17 cellular contexts compared by ENCODE assay signal in genomic region chr1:66303646-66304045, GRCh38.
DNase-seq lines count a peak whose midpoint lies in the region; ATAC-seq and TF ChIP-seq lines count a peak whose summit lies in the region.
"Had no signal": no experiment of that assay in that cellular context is flagged by ENCODE, and none has a peak within 500 bp of the region (broad histone marks: within the 10 kb centered on the region; RNA-seq: fewer than 3 reads in every experiment).

No MANE protein-coding gene starts in this region.

- no peak overlapping the region for H2AFZ ChIP-seq in PC-3 (ENCODE audit: low read length)
- H2AFZ ChIP-seq: GM23248 had no signal

- H3K9me3 Mint-ChIP-seq in natural killer cell treated with Interleukin-12 subunit alpha and Interleukin-12 subunit beta and Interleukin-15 and Interleukin-18, amount 100 ng/mL, for 72 hours = peaks cover 4% of the 10 kb centered on the region
- H3K9me3 Mint-ChIP-seq in natural killer cell = no peaks in the 10 kb centered on the region
- H3K9me3 Mint-ChIP-seq: CD8-positive, alpha-beta T cell had no signal

- no peak overlapping the region for H3K4me3 Mint-ChIP-seq in natural killer cell treated with Interleukin-12 subunit alpha and Interleukin-12 subunit beta and Interleukin-15 and Interleukin-18, amount 100 ng/mL, for 72 hours
- no peak overlapping the region for H3K4me3 Mint-ChIP-seq in natural killer cell
- H3K4me3 Mint-ChIP-seq: B cell; CD8-positive, alpha-beta T cell had no signal

- H3K4me1 ChIP-seq in PC-3 (ENCODE audit: insufficient read depth, low read length) = no peaks in the 10 kb centered on the region; the same call in 1 of the 2 replicates
- peaks cover 16 to 40% (median 20%) of the 10 kb centered on the region in 3 donors for H3K4me1 ChIP-seq in skeletal muscle tissue (ENCODE audit: control insufficient read depth in 3 of 3, insufficient read depth in 3 of 3, low read length in 3 of 3)
- H3K4me1 ChIP-seq in mucosa of descending colon (ENCODE audit: low read depth) = peaks cover 6% of the 10 kb centered on the region
- H3K4me1 ChIP-seq: HAP-1 had no signal

- no peak overlapping the region for H3K4me2 ChIP-seq in PC-3 (ENCODE audit: low read length)

- POLR2A ChIA-PET in PC-3 (lab: Charles Lee; ENCODE audit: unreplicated experiment) = no interaction called here

- no peak for TF ChIP-seq CTCF in natural killer cell (IDR thresholded peaks at IDR 0.05)
- no peak for TF ChIP-seq CTCF in PC-3 (conservative IDR thresholded peaks at IDR 0.05; ENCODE audit: low read depth, low read length)
- no peak for TF ChIP-seq CTCF in mucosa of descending colon (IDR thresholded peaks at IDR 0.05)

- H3K27ac Mint-ChIP-seq in natural killer cell treated with Interleukin-12 subunit alpha and Interleukin-12 subunit beta and Interleukin-15 and Interleukin-18, amount 100 ng/mL, for 72 hours = peak overlapping the region; percentile 12 to 32
- no peak overlapping the region for H3K27ac Mint-ChIP-seq in natural killer cell
- H3K27ac Mint-ChIP-seq: B cell; CD8-positive, alpha-beta T cell had no signal

- no peak for ATAC-seq in natural killer cell treated with Interleukin-12 subunit alpha and Interleukin-12 subunit beta and Interleukin-15 and Interleukin-18, amount 100 ng/mL, for 72 hours
- ATAC-seq in natural killer cell (no peak), PC-3 (no peak), mucosa of descending colon (no peak), HG03439 (IDR thresholded peaks at IDR 0.05; ENCODE audit: unreplicated experiment) (no peak)
- ATAC-seq: GM12878, HepG2 had no signal

- no peaks in the 10 kb centered on the region for H3K27me3 Mint-ChIP-seq in natural killer cell treated with Interleukin-12 subunit alpha and Interleukin-12 subunit beta and Interleukin-15 and Interleukin-18, amount 100 ng/mL, for 72 hours
- no peaks in the 10 kb centered on the region for H3K27me3 Mint-ChIP-seq in natural killer cell (ENCODE audit: low read depth in 2 of 2)
- H3K27me3 Mint-ChIP-seq: B cell had no signal

- H3K27ac ChIP-seq in PC-3 (ENCODE audit: low read length) (peak overlapping the region; percentile 25; the same call in 1 of the 2 replicates), skeletal muscle tissue (ENCODE audit: low read depth, low read length) (peak overlapping the region; percentile 87)
- H3K27ac ChIP-seq: BLaER1 treated with 17β-estradiol and CSF1 and Interleukin-3, amounts not matched to agents 10 nM and 100 nM; GM23248 had no signal

- DNase-seq in natural killer cell treated with Interleukin-12 subunit alpha and Interleukin-12 subunit beta and Interleukin-15 and Interleukin-18, amount 100 ng/mL, for 72 hours (ENCODE audit: low spot score) = no peak
- DNase-seq in natural killer cell (no peak), PC-3 (no peak), myocyte (ENCODE audit: low read depth) (peak; percentile 72), mucosa of descending colon (no peak), HK-2 (ENCODE audit: unreplicated experiment) (no peak)
- DNase-seq: Calu3; CD8-positive, alpha-beta T cell; DMS79 treated with DMSO at 0.1 percent for 48 hours; GM23248 had no signal

- H3K9ac ChIP-seq in PC-3 (ENCODE audit: low read length) (no peak overlapping the region), skeletal muscle tissue (ENCODE audit: low read depth in 1 of 3, low read length in 3 of 3) (no peak overlapping the region)
- H3K9ac ChIP-seq: BLaER1 treated with 17β-estradiol and CSF1 and Interleukin-3, amounts not matched to agents 10 nM and 100 nM; GM23248 had no signal

- peaks cover 31 to 41% of the 10 kb centered on the region in 2 donors for H3K4me1 Mint-ChIP-seq in natural killer cell treated with Interleukin-12 subunit alpha and Interleukin-12 subunit beta and Interleukin-15 and Interleukin-18, amount 100 ng/mL, for 72 hours (ENCODE audit: low read depth in 2 of 2)
- peaks cover 24 to 29% of the 10 kb centered on the region in 2 donors for H3K4me1 Mint-ChIP-seq in natural killer cell

- H3F3A ChIP-seq in PC-3 (ENCODE audit: low read length, unreplicated experiment) = no peaks in the 10 kb centered on the region

- H3K4me3 ChIP-seq in PC-3 (ENCODE audit: low read length) = no peak overlapping the region
- peak overlapping the region in 1 of 3 donors; percentile 29 for H3K4me3 ChIP-seq in skeletal muscle tissue (ENCODE audit: low read length in 3 of 3)
- H3K4me3 ChIP-seq in mucosa of descending colon = no peak overlapping the region
- H3K4me3 ChIP-seq: BLaER1 treated with 17β-estradiol and CSF1 and Interleukin-3, amounts not matched to agents 10 nM and 100 nM; GM12878; GM23248; HAP-1 had no signal

- H3K36me3 ChIP-seq in PC-3 (ENCODE audit: low read depth, low read length) (no peaks in the 10 kb centered on the region), skeletal muscle tissue (ENCODE audit: control insufficient read depth in 3 of 3, insufficient read depth in 3 of 3, low read length in 3 of 3) (no peaks in the 10 kb centered on the region), mucosa of descending colon (ENCODE audit: low read depth) (no peaks in the 10 kb centered on the region)
- H3K36me3 ChIP-seq: BLaER1 treated with 17β-estradiol and CSF1 and Interleukin-3, amounts not matched to agents 10 nM and 100 nM; HAP-1 had no signal

- CTCF ChIA-PET in PC-3 (lab: Charles Lee) = no interaction called here

- H3K9me3 ChIP-seq in PC-3 (ENCODE audit: low read length) (no peaks in the 10 kb centered on the region), skeletal muscle tissue (ENCODE audit: control insufficient read depth in 3 of 3, low read length in 3 of 3) (no peaks in the 10 kb centered on the region), mucosa of descending colon (no peaks in the 10 kb centered on the region)
- H3K9me3 ChIP-seq: BLaER1 treated with 17β-estradiol and CSF1 and Interleukin-3, amounts not matched to agents 10 nM and 100 nM; HAP-1 had no signal

- H3K27me3 ChIP-seq in PC-3 (ENCODE audit: low read length) (no peaks in the 10 kb centered on the region), skeletal muscle tissue (ENCODE audit: control insufficient read depth in 3 of 3, insufficient read depth in 3 of 3, low read length in 3 of 3) (no peaks in the 10 kb centered on the region)
- H3K27me3 ChIP-seq: BLaER1 treated with 17β-estradiol and CSF1 and Interleukin-3, amounts not matched to agents 10 nM and 100 nM had no signal

- peaks cover 5% of the 10 kb centered on the region; the same call in 1 of the 2 replicates for H3K9me2 ChIP-seq in PC-3 (replicated peaks; ENCODE audit: low read length)

- no peaks in the 10 kb centered on the region for H4K20me1 ChIP-seq in PC-3 (ENCODE audit: low read length)
- H4K20me1 ChIP-seq: BLaER1 treated with 17β-estradiol and CSF1 and Interleukin-3, amounts not matched to agents 10 nM and 100 nM had no signal

- no peaks in the 10 kb centered on the region for H3K36me3 Mint-ChIP-seq in natural killer cell treated with Interleukin-12 subunit alpha and Interleukin-12 subunit beta and Interleukin-15 and Interleukin-18, amount 100 ng/mL, for 72 hours
- no peaks in the 10 kb centered on the region for H3K36me3 Mint-ChIP-seq in natural killer cell
- H3K36me3 Mint-ChIP-seq: CD8-positive, alpha-beta T cell had no signal

- BruUV-seq in PC-3 (replicated peaks; lab: Mats Ljungman, UMichigan) = no TSS peak

- H3K79me2 ChIP-seq in PC-3 (ENCODE audit: low read length) = no peaks in the 10 kb centered on the region

- intact Hi-C loops in natural killer cell (cut with micrococcal nuclease) = loop anchor here (5.0 kb wide), 1 partner anchor 34 kb away; no protein-coding TSS in a partner anchor
- intact Hi-C loops in PC-3 (cut with micrococcal nuclease) = no loop called here
- intact Hi-C loops in mucosa of descending colon (cut with DNase I, micrococcal nuclease) = no loop called here

Comparison
In these comparisons a context has a peak if more than half of its experiments do, and no peak if none do; other contexts are left out.
1. H3K27ac Mint-ChIP-seq: peak in natural killer cell treated with Interleukin-12 subunit alpha and Interleukin-12 subunit beta and Interleukin-15 and Interleukin-18, amount 100 ng/mL, for 72 hours (2 of 2); none in natural killer cell (0 of 2).